In the genomic region with DNA sequence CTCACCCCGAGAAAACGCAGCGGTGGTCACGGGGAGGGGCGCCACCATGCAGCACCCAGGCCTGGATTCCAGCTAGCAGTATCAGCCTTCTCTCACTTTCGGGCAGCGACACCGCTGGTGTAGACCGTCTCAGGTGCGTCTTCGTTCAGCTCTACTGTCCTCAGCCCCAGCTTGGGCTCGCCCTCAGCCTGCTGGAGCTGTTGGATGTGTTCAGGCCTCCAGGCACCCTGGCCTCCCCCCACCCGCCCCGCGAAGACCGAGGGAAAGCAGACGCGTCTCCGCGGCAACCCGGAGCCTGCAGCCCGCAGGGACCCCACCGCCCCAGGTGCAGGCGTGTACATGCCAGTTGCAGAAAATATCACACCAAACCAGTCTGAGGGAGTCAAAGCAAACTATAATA, we compare ENCODE assay signal across 22 cellular contexts.
A peak's percentile ranks its signal among the peaks of the same experiment; 100 is the strongest.
DNase-seq lines count a peak whose midpoint lies in the region; ATAC-seq and TF ChIP-seq lines count a peak whose summit lies in the region.
"Had no signal": no experiment of that assay in that cellular context is flagged by ENCODE, and none has a peak within 500 bp of the region (broad histone marks: within the 10 kb centered on the region; RNA-seq: fewer than 3 reads in every experiment).

No MANE protein-coding gene starts in this region.

- H3K9ac ChIP-seq in neuronal stem cell (ENCODE audit: low read depth, low read length, poor library complexity), result peak overlapping the region; percentile 18

- H3K18ac ChIP-seq in neuronal stem cell (ENCODE audit: low read length), result peak overlapping the region; percentile 73

- H3K4me3 ChIP-seq in RWPE2 (ENCODE audit: severe bottlenecking), result no peak overlapping the region
- no peak overlapping the region for H3K4me3 ChIP-seq in neuronal stem cell (ENCODE audit: low read length in 2 of 2)
- H3K4me3 ChIP-seq in CD8-positive, alpha-beta memory T cell (ENCODE audit: low read length), result no peak overlapping the region
- H3K4me3 ChIP-seq: heart left ventricle, lower lobe of right lung, right atrium auricular region, SJCRH30, thoracic aorta had no signal

- H2BK15ac ChIP-seq in neuronal stem cell (ENCODE audit: low read length), result peak overlapping the region; percentile 22

- CTCF ChIA-PET in CD8-positive, alpha-beta memory T cell (lab: Charles Lee), result no interaction called here

- no peak overlapping the region for H2AFZ ChIP-seq in neuronal stem cell (ENCODE audit: low read length)

- no peaks in the 10 kb centered on the region for H3K79me1 ChIP-seq in neuronal stem cell (ENCODE audit: low read depth, low read length)

- no peak overlapping the region for H2BK120ac ChIP-seq in neuronal stem cell (ENCODE audit: low read depth, low read length)

- DNase-seq in DMS79 (lab: John Stamatoyannopoulos, UW) (peak; percentile 13), NCI-H146 (lab: John Stamatoyannopoulos, UW) (peak; percentile 88), RWPE2 (ENCODE audit: low spot score) (no peak), neuronal stem cell (ENCODE audit: low spot score) (no peak), EL (no peak), NCI-H82 treated with DMSO at 0.1 percent for 48 hours (lab: John Stamatoyannopoulos, UW; ENCODE audit: unreplicated experiment) (no peak)
- DNase-seq in CD8-positive, alpha-beta memory T cell, result no peak
- DNase-seq: activated CD8-positive, alpha-beta T cell treated with anti-CD3 and anti-CD28 coated beads for 36 hours; activated T-cell treated with anti-CD3 and anti-CD28 coated beads, Interleukin-2, amount 50 U/mL, for 24 hours; Caco-2; heart left ventricle; immature natural killer cell; Karpas-422; lower lobe of right lung; NCI-H524; SJCRH30; T-helper 17 cell had no signal

- ATAC-seq in RWPE2 (ENCODE audit: low read depth), result no peak
- ATAC-seq: activated CD8-positive, alpha-beta T cell treated with anti-CD3 and anti-CD28 coated beads for 36 hours; activated naive CD4-positive, alpha-beta T cell treated with anti-CD3 and anti-CD28 coated beads, Interleukin-2, amount 50 U/mL, for 72 hours; heart left ventricle; lower lobe of right lung; stimulated activated effector memory CD8-positive, alpha-beta T cell treated with anti-CD3 and anti-CD28 coated beads, Interleukin-12 subunit alpha, Interleukin-12 subunit beta, amount 100 ng/mL, for 72 hours; T-helper 17 cell; WTC11 had no signal

- peaks cover 17% of the 10 kb centered on the region for H3K4me1 ChIP-seq in RWPE2 (ENCODE audit: insufficient read depth, poor library complexity, severe bottlenecking)
- peaks cover 3 to 9% of the 10 kb centered on the region in 2 donors for H3K4me1 ChIP-seq in neuronal stem cell (ENCODE audit: control insufficient read depth in 2 of 2, insufficient read depth in 1 of 2, low read depth in 1 of 2, low read length in 2 of 2)
- no peaks in the 10 kb centered on the region for H3K4me1 ChIP-seq in CD8-positive, alpha-beta memory T cell (ENCODE audit: insufficient read depth, low read length)
- H3K4me1 ChIP-seq: Caco-2, SJCRH30 had no signal

- H3K27me3 Mint-ChIP-seq in CD8-positive, alpha-beta memory T cell, result peaks cover under 1 to 2% of the 10 kb centered on the region in 2 donors
- H3K27me3 Mint-ChIP-seq: activated CD8-positive, alpha-beta T cell treated with anti-CD3 and anti-CD28 coated beads for 36 hours; activated T-cell treated with anti-CD3 and anti-CD28 coated beads, Interleukin-2, amount 50 U/mL, for 24 hours; T-helper 17 cell had no signal

- H3K14ac ChIP-seq in neuronal stem cell (ENCODE audit: low read length), result no peak overlapping the region

- no peak overlapping the region for H2BK12ac ChIP-seq in neuronal stem cell (ENCODE audit: low read length)

- H3K4me1 Mint-ChIP-seq in CD8-positive, alpha-beta memory T cell, result peaks cover 0 to 1% (median under 1%) of the 10 kb centered on the region in 3 donors

- no peak overlapping the region for H3K4me3 Mint-ChIP-seq in CD8-positive, alpha-beta memory T cell
- H3K4me3 Mint-ChIP-seq: activated CD8-positive, alpha-beta T cell treated with anti-CD3 and anti-CD28 coated beads for 36 hours; activated T-cell treated with anti-CD3 and anti-CD28 coated beads, Interleukin-2, amount 50 U/mL, for 24 hours; immature natural killer cell; stimulated activated effector memory CD8-positive, alpha-beta T cell treated with anti-CD3 and anti-CD28 coated beads, Interleukin-12 subunit alpha, Interleukin-12 subunit beta, amount 100 ng/mL, for 72 hours; T-helper 17 cell; WTC11 had no signal

- H3K9me3 ChIP-seq in RWPE2 (ENCODE audit: severe bottlenecking) (no peaks in the 10 kb centered on the region), neuronal stem cell (replicated peaks in 1 of 2; ENCODE audit: control insufficient read depth in 2 of 2, insufficient read depth in 1 of 2, low read depth in 1 of 2, low read length in 2 of 2) (no peaks in the 10 kb centered on the region)
- no peaks in the 10 kb centered on the region for H3K9me3 ChIP-seq in CD8-positive, alpha-beta memory T cell (ENCODE audit: low read length)
- H3K9me3 ChIP-seq: heart left ventricle, lower lobe of right lung, right atrium auricular region, SJCRH30, thoracic aorta had no signal

- POLR2A ChIA-PET in CD8-positive, alpha-beta memory T cell (lab: Charles Lee), result no interaction called here

- H3K27ac ChIP-seq in RWPE2 (ENCODE audit: poor library complexity, severe bottlenecking), result peak overlapping the region; percentile 68
- no peak overlapping the region for H3K27ac ChIP-seq in neuronal stem cell (replicated peaks; ENCODE audit: low read length)
- H3K27ac ChIP-seq in CD8-positive, alpha-beta memory T cell (ENCODE audit: low read depth, low read length), result no peak overlapping the region
- H3K27ac ChIP-seq: heart left ventricle, lower lobe of right lung, right atrium auricular region, SJCRH30, thoracic aorta had no signal

- H3K36me3 ChIP-seq in RWPE2 (ENCODE audit: low read depth) (no peaks in the 10 kb centered on the region), neuronal stem cell (replicated peaks in 1 of 2; ENCODE audit: control insufficient read depth in 2 of 2, insufficient read depth in 2 of 2, low read length in 2 of 2) (no peaks in the 10 kb centered on the region)
- H3K36me3 ChIP-seq in CD8-positive, alpha-beta memory T cell (ENCODE audit: insufficient read depth, low read length), result no peaks in the 10 kb centered on the region
- H3K36me3 ChIP-seq: heart left ventricle, lower lobe of right lung, right atrium auricular region, SJCRH30, thoracic aorta had no signal

- H4K91ac ChIP-seq in neuronal stem cell (ENCODE audit: low read depth, low read length, poor library complexity), result no peak overlapping the region

- H2BK5ac ChIP-seq in neuronal stem cell (ENCODE audit: low read length), result no peak overlapping the region

- WGBS in neuronal stem cell (ENCODE audit: extremely low coverage in 2 of 2, insufficient read length in 2 of 2, insufficient replicate concordance in 1 of 2), 2 donors, result no CpG with 5 or more reads among the region's 24 CpGs

- H2AK5ac ChIP-seq in neuronal stem cell (ENCODE audit: low read depth, low read length), result peak overlapping the region; percentile 34

- no peak overlapping the region for H3K27ac Mint-ChIP-seq in CD8-positive, alpha-beta memory T cell
- H3K27ac Mint-ChIP-seq: activated CD8-positive, alpha-beta T cell treated with anti-CD3 and anti-CD28 coated beads for 36 hours; activated naive CD4-positive, alpha-beta T cell treated with anti-CD3 and anti-CD28 coated beads, Interleukin-2, amount 50 U/mL, for 72 hours; activated T-cell treated with anti-CD3 and anti-CD28 coated beads, Interleukin-2, amount 50 U/mL, for 24 hours; immature natural killer cell; T-helper 17 cell; WTC11 had no signal

- TF ChIP-seq CTCF in RWPE2 (IDR thresholded peaks at IDR 0.05; ENCODE audit: poor library complexity, severe bottlenecking), result no peak

- H3K27me3 ChIP-seq in RWPE2 (ENCODE audit: insufficient read depth, poor library complexity, severe bottlenecking), result no peaks in the 10 kb centered on the region
- no peaks in the 10 kb centered on the region for H3K27me3 ChIP-seq in neuronal stem cell (ENCODE audit: control insufficient read depth in 3 of 3, insufficient read depth in 3 of 3, low read depth in 1 of 3, low read length in 3 of 3)
- no peaks in the 10 kb centered on the region for H3K27me3 ChIP-seq in CD8-positive, alpha-beta memory T cell (ENCODE audit: insufficient read depth, low read length, poor library complexity, severe bottlenecking)
- H3K27me3 ChIP-seq: heart left ventricle, right atrium auricular region, SJCRH30 had no signal

- H4K8ac ChIP-seq in neuronal stem cell (ENCODE audit: low read depth, low read length), result peak overlapping the region; percentile 23

- no peaks in the 10 kb centered on the region for H3K9me3 Mint-ChIP-seq in CD8-positive, alpha-beta memory T cell
- H3K9me3 Mint-ChIP-seq: activated CD8-positive, alpha-beta T cell treated with anti-CD3 and anti-CD28 coated beads for 36 hours; activated naive CD4-positive, alpha-beta T cell treated with anti-CD3 and anti-CD28 coated beads, Interleukin-2, amount 50 U/mL, for 72 hours; activated T-cell treated with anti-CD3 and anti-CD28 coated beads, Interleukin-2, amount 50 U/mL, for 24 hours; immature natural killer cell; stimulated activated effector memory CD8-positive, alpha-beta T cell treated with anti-CD3 and anti-CD28 coated beads, Interleukin-12 subunit alpha, Interleukin-12 subunit beta, amount 100 ng/mL, for 72 hours had no signal

- H3K23ac ChIP-seq in neuronal stem cell (ENCODE audit: low read depth, low read length, poor library complexity), result peak overlapping the region; percentile 14

- H3K4me2 ChIP-seq in neuronal stem cell (ENCODE audit: insufficient read depth, low read length, poor library complexity, severe bottlenecking), result no peak overlapping the region

- H3K36me3 Mint-ChIP-seq in CD8-positive, alpha-beta memory T cell, result no peaks in the 10 kb centered on the region
- H3K36me3 Mint-ChIP-seq: activated naive CD4-positive, alpha-beta T cell treated with anti-CD3 and anti-CD28 coated beads, Interleukin-2, amount 50 U/mL, for 72 hours; stimulated activated effector memory CD8-positive, alpha-beta T cell treated with anti-CD3 and anti-CD28 coated beads, Interleukin-12 subunit alpha, Interleukin-12 subunit beta, amount 100 ng/mL, for 72 hours; WTC11 had no signal

- H3K4ac ChIP-seq in neuronal stem cell (ENCODE audit: low read length), result no peak overlapping the region

Comparison
In these comparisons a context has a peak if more than half of its experiments do, and no peak if none do; other contexts are left out.
1. DNase-seq: peak in DMS79 (single experiment) and NCI-H146 (single experiment); none in RWPE2 (single experiment), neuronal stem cell (single experiment), CD8-positive, alpha-beta memory T cell (0 of 5), EL (single experiment) and NCI-H82 treated with DMSO at 0.1 percent for 48 hours (single experiment).